8 cellular contexts compared by ENCODE assay signal in genomic region chrX:67544871-67545771, GRCh38. TPM values are rescaled to one million over a fixed set of nuclear protein-coding genes. Genes with fewer than 3 reads are reported as not detected.
DNase-seq lines count a peak whose midpoint lies in the region; ATAC-seq and TF ChIP-seq lines count a peak whose summit lies in the region.

No MANE protein-coding gene starts in this region.

- no peak overlapping the region for H4K91ac ChIP-seq in trophoblast cell (ENCODE audit: low read depth, low read length)

- H3K23ac ChIP-seq in trophoblast cell (ENCODE audit: low read length) = no peak overlapping the region

- intact Hi-C loops in head of caudate nucleus (cut with DNase I) = no loop called here

- no peak overlapping the region for H3K14ac ChIP-seq in trophoblast cell (ENCODE audit: low read length)

- peaks cover 77% of the 10 kb centered on the region for H3K27me3 Mint-ChIP-seq in activated T-cell treated with anti-CD3 and anti-CD28 coated beads, Interleukin-2, amount 50 U/mL, for 24 hours

- H2BK120ac ChIP-seq in trophoblast cell (ENCODE audit: insufficient read depth, low read length, poor library complexity) = no peak overlapping the region

- no peak overlapping the region for H3K27ac ChIP-seq in trophoblast cell (ENCODE audit: low read depth, low read length)

- no peak overlapping the region for H2AFZ ChIP-seq in trophoblast cell (ENCODE audit: insufficient read depth, low read length, poor library complexity)

- H3K9me3 Mint-ChIP-seq in activated T-cell treated with anti-CD3 and anti-CD28 coated beads, Interleukin-2, amount 50 U/mL, for 24 hours = no peaks in the 10 kb centered on the region

- H3K4ac ChIP-seq in trophoblast cell (ENCODE audit: low read depth, low read length) = no peak overlapping the region

- H3K36me3 ChIP-seq in trophoblast cell (ENCODE audit: control insufficient read depth in 1 of 2, insufficient read depth in 2 of 2, low read length in 2 of 2) = no peaks in the 10 kb centered on the region

- H3K4me3 Mint-ChIP-seq in activated T-cell treated with anti-CD3 and anti-CD28 coated beads, Interleukin-2, amount 50 U/mL, for 24 hours = no peak overlapping the region

- peak; percentile 75 for DNase-seq in EH (ENCODE audit: low read depth)
- peak in 33 of 42 donors; percentile 2 to 49 (median 19) for DNase-seq in head of caudate nucleus
- DNase-seq in trophoblast cell = no peak
- DNase-seq in activated T-cell treated with anti-CD3 and anti-CD28 coated beads, Interleukin-2, amount 50 U/mL, for 24 hours = no peak
- DNase-seq in GF-D8 (lab: John Stamatoyannopoulos, UW) = no peak

- no peak overlapping the region for H4K8ac ChIP-seq in trophoblast cell (ENCODE audit: low read depth, low read length)

- H2BK12ac ChIP-seq in trophoblast cell (ENCODE audit: low read length) = no peak overlapping the region

- ATAC-seq in SK-N-SH treated with all-trans-retinoic acid at 6 μM for 48 hours = peak; percentile 45
- no peak for ATAC-seq in GM21529 (IDR thresholded peaks at IDR 0.05; ENCODE audit: unreplicated experiment)
- no peak for ATAC-seq in HG03521 (IDR thresholded peaks at IDR 0.05; ENCODE audit: unreplicated experiment)

- H3K36me3 Mint-ChIP-seq in activated T-cell treated with anti-CD3 and anti-CD28 coated beads, Interleukin-2, amount 50 U/mL, for 24 hours (ENCODE audit: low read depth) = no peaks in the 10 kb centered on the region

- WGBS in trophoblast cell (ENCODE audit: extremely low coverage, insufficient coverage, insufficient read length) = no CpG with 5 or more reads among the region's 39 CpGs

- H3K4me2 ChIP-seq in trophoblast cell (ENCODE audit: low read length) = peak overlapping the region; percentile 75

- H3K27me3 ChIP-seq in trophoblast cell (ENCODE audit: insufficient read depth, low read length) = no peaks in the 10 kb centered on the region

- H3K4me1 ChIP-seq in trophoblast cell (ENCODE audit: control insufficient read depth in 1 of 2, insufficient read depth in 2 of 2, low read length in 2 of 2) = peaks cover 0 to 10% of the 10 kb centered on the region in 2 experiments

- no peaks in the 10 kb centered on the region for H3K9me3 ChIP-seq in trophoblast cell (ENCODE audit: insufficient read depth, low read depth, low read length)

- H2AK5ac ChIP-seq in trophoblast cell (ENCODE audit: low read length) = no peak overlapping the region

- peak overlapping the region; percentile 57 for H3K4me3 ChIP-seq in trophoblast cell (ENCODE audit: low read depth, low read length)

- H2BK5ac ChIP-seq in trophoblast cell (ENCODE audit: low read depth, low read length, poor library complexity) = no peak overlapping the region

- H3K4me1 Mint-ChIP-seq in activated T-cell treated with anti-CD3 and anti-CD28 coated beads, Interleukin-2, amount 50 U/mL, for 24 hours (ENCODE audit: low read depth) = peaks cover 4% of the 10 kb centered on the region

- H3K79me1 ChIP-seq in trophoblast cell (ENCODE audit: low read length) = peaks cover 2% of the 10 kb centered on the region

- no peak overlapping the region for H4K12ac ChIP-seq in trophoblast cell (ENCODE audit: low read depth, low read length)

- no peaks in the 10 kb centered on the region for H3K79me2 ChIP-seq in trophoblast cell (ENCODE audit: control insufficient read depth, insufficient read depth, low read length, poor library complexity)

- H3K18ac ChIP-seq in trophoblast cell (ENCODE audit: low read length) = no peak overlapping the region

- H3K27ac Mint-ChIP-seq in activated T-cell treated with anti-CD3 and anti-CD28 coated beads, Interleukin-2, amount 50 U/mL, for 24 hours = no peak overlapping the region

- no peak overlapping the region for H3K9ac ChIP-seq in trophoblast cell (ENCODE audit: low read length)

TF ChIP-seq in SK-N-SH treated with all-trans-retinoic acid at 6 μM for 48 hours, 23 proteins besides CTCF, POLR2A, EP300 and RAD21:
- TF ChIP-seq ZNF565 (CRISPR knock-in tag; conservative IDR thresholded peaks at IDR 0.05; ENCODE audit: low read depth) (no peak), ESRRG (CRISPR knock-in tag; IDR thresholded peaks at IDR 0.05) (no peak), ZC3H10 (CRISPR knock-in tag; IDR thresholded peaks at IDR 0.05) (no peak), ZFP30 (CRISPR knock-in tag; IDR thresholded peaks at IDR 0.05) (no peak), ZNF8 (CRISPR knock-in tag; IDR thresholded peaks at IDR 0.05) (no peak), ISL1 (CRISPR knock-in tag; IDR thresholded peaks at IDR 0.05) (no peak), BACH2 (CRISPR knock-in tag; IDR thresholded peaks at IDR 0.05; ENCODE audit: borderline replicate concordance) (no peak), CSDC2 (CRISPR knock-in tag; IDR thresholded peaks at IDR 0.05) (no peak)

RNA-seq across cellular contexts. Expression of gene AR, which starts 1.3 kb away (rescaled TPM):
- polyA plus RNA-seq in trophoblast cell (2013) = 0.56 and 0.61 TPM in 2 replicates

Comparison
In these comparisons a context has a peak if more than half of its experiments do, and no peak if none do; other contexts are left out.
1. DNase-seq: peak in EH (single experiment) and head of caudate nucleus (33 of 42); none in trophoblast cell (0 of 2), activated T-cell treated with anti-CD3 and anti-CD28 coated beads, Interleukin-2, amount 50 U/mL, for 24 hours (single experiment) and GF-D8 (single experiment).